Comparison of ENCODE assay signal across 33 cellular contexts in the genomic region with DNA sequence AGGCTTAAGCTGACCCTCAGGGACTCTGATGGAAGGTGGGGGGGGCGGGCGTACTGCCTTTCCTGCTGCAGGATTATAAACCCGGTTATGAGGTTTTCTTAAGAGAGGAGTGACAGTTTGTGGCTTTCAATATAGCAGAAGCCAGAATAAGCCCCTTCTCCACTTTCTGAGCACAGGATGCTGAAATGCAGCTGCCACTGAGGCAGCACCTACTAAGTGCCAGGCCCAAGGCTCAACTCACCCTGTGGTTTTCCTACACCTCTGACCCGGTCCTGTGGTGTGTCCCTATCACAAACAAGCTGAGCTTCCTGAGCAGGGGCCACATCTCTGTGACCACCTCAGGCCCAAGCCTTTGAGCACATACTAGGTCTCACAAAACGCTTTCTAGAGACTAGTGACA.
"Had no signal": no experiment of that assay in that cellular context is flagged by ENCODE, and none has a peak within 500 bp of the region (broad histone marks: within the 10 kb centered on the region; RNA-seq: fewer than 3 reads in every experiment).

No MANE protein-coding gene starts in this region.

- H3K27me3 Mint-ChIP-seq: activated naive CD4-positive, alpha-beta T cell treated with anti-CD3 and anti-CD28 coated beads, Interleukin-2, amount 50 U/mL, for 24 hours; activated naive CD8-positive, alpha-beta T cell treated with anti-CD3 and anti-CD28 coated beads for 36 hours had no signal

- H3K27me3 ChIP-seq: adrenal gland, body of pancreas, breast epithelium, cardiac muscle cell, esophagus muscularis mucosa, gastroesophageal sphincter, heart right ventricle had no signal

- H3K4me1 ChIP-seq: adrenal gland, body of pancreas, breast epithelium, esophagus muscularis mucosa, foreskin keratinocyte, gastroesophageal sphincter, heart right ventricle had no signal

- DNase-seq: activated CD4-positive, alpha-beta memory T cell treated with anti-CD3 and anti-CD28 coated beads for 36 hours; activated CD4-positive, alpha-beta T cell treated with anti-CD3 and anti-CD28 coated beads for 36 hours; activated CD4-positive, alpha-beta T cell treated with anti-CD3 and anti-CD28 coated beads, Interleukin-2, amount 10 ng/mL, durations not matched to agents 24 days and 14 days; activated CD8-positive, alpha-beta memory T cell treated with anti-CD3 and anti-CD28 coated beads, Interleukin-2, amount 10 ng/mL, durations not matched to agents 7 days and 5 days; activated CD8-positive, alpha-beta memory T cell treated with anti-CD3 and anti-CD28 coated beads, Interleukin-2, amount 50 U/mL, for 4 hours; activated CD8-positive, alpha-beta T cell treated with anti-CD3 and anti-CD28 coated beads, Interleukin-2, amount 10 ng/mL, durations not matched to agents 7 days and 5 days; activated effector memory CD4-positive, alpha-beta T cell treated with anti-CD3 and anti-CD28 coated beads, Interleukin-2, amount 50 U/mL, for 16 hours; activated naive CD4-positive, alpha-beta T cell treated with anti-CD3 and anti-CD28 coated beads for 36 hours; activated naive CD8-positive, alpha-beta T cell treated with anti-CD3 and anti-CD28 coated beads for 36 hours; activated naive CD8-positive, alpha-beta T cell treated with anti-CD3 and anti-CD28 coated beads, Interleukin-2, amount 50 U/mL, for 24 hours; activated T-cell treated with anti-CD3 and anti-CD28 coated beads, Interleukin-2, amount 50 U/mL, for 1 hour; activated T-cell treated with anti-CD3 and anti-CD28 coated beads, Interleukin-2, amount 50 U/mL, for 48 hours; adrenal gland; amygdala; aorta; body of pancreas; central memory CD4-positive, alpha-beta T cell; cortex of kidney; dermis blood vessel endothelial cell; effector CD4-positive, alpha-beta T cell; effector memory CD8-positive, alpha-beta T cell; erythroblast; foreskin keratinocyte; heart right ventricle had no signal

- H3K36me3 ChIP-seq: breast epithelium, cardiac muscle cell had no signal

- H3K4me3 Mint-ChIP-seq: activated CD4-positive, alpha-beta memory T cell treated with anti-CD3 and anti-CD28 coated beads for 36 hours; activated CD4-positive, alpha-beta T cell treated with anti-CD3 and anti-CD28 coated beads for 36 hours; activated CD4-positive, alpha-beta T cell treated with anti-CD3 and anti-CD28 coated beads, Interleukin-2, amount 10 ng/mL, durations not matched to agents 24 days and 14 days; activated CD8-positive, alpha-beta memory T cell treated with anti-CD3 and anti-CD28 coated beads, Interleukin-2, amount 10 ng/mL, durations not matched to agents 7 days and 5 days; activated CD8-positive, alpha-beta T cell treated with anti-CD3 and anti-CD28 coated beads, Interleukin-2, amount 10 ng/mL, durations not matched to agents 7 days and 5 days; activated naive CD4-positive, alpha-beta T cell treated with anti-CD3 and anti-CD28 coated beads for 36 hours; activated naive CD4-positive, alpha-beta T cell treated with anti-CD3 and anti-CD28 coated beads, Interleukin-2, amount 50 U/mL, for 24 hours; activated naive CD8-positive, alpha-beta T cell treated with anti-CD3 and anti-CD28 coated beads for 36 hours; activated naive CD8-positive, alpha-beta T cell treated with anti-CD3 and anti-CD28 coated beads, Interleukin-2, amount 50 U/mL, for 24 hours; activated T-helper 1 cell treated with anti-CD3 and anti-CD28 coated beads, Interleukin-12 subunit alpha, Interleukin-12 subunit beta, Interleukin-2, Interleukin-4 antibody, amounts not matched to agents 30 ng/mL and 10 ng/mL and 1 ng/mL, durations not matched to agents 14 hours and 24 hours and 36 hours; effector memory CD8-positive, alpha-beta T cell; WTC11 had no signal

- H3K36me3 Mint-ChIP-seq: activated CD4-positive, alpha-beta memory T cell treated with anti-CD3 and anti-CD28 coated beads for 36 hours; activated CD8-positive, alpha-beta memory T cell treated with anti-CD3 and anti-CD28 coated beads, Interleukin-2, amount 10 ng/mL, durations not matched to agents 7 days and 5 days; activated naive CD4-positive, alpha-beta T cell treated with anti-CD3 and anti-CD28 coated beads, Interleukin-2, amount 50 U/mL, for 24 hours; activated naive CD8-positive, alpha-beta T cell treated with anti-CD3 and anti-CD28 coated beads for 36 hours; WTC11 had no signal

- H3K9me3 ChIP-seq: adrenal gland, body of pancreas, breast epithelium, esophagus muscularis mucosa, gastroesophageal sphincter, heart right ventricle had no signal

- H3K27ac ChIP-seq: adrenal gland, body of pancreas, breast epithelium, cardiac muscle cell, esophagus muscularis mucosa, foreskin keratinocyte, gastroesophageal sphincter, heart right ventricle, VCaP had no signal

- H3K4me3 ChIP-seq: adrenal gland, body of pancreas, breast epithelium, cardiac muscle cell, esophagus muscularis mucosa, gastroesophageal sphincter, heart right ventricle had no signal

- H3K9me3 Mint-ChIP-seq: activated CD4-positive, alpha-beta memory T cell treated with anti-CD3 and anti-CD28 coated beads for 36 hours; activated CD4-positive, alpha-beta T cell treated with anti-CD3 and anti-CD28 coated beads, Interleukin-2, amount 10 ng/mL, durations not matched to agents 24 days and 14 days; activated naive CD4-positive, alpha-beta T cell treated with anti-CD3 and anti-CD28 coated beads for 36 hours; activated naive CD4-positive, alpha-beta T cell treated with anti-CD3 and anti-CD28 coated beads, Interleukin-2, amount 50 U/mL, for 24 hours; activated naive CD8-positive, alpha-beta T cell treated with anti-CD3 and anti-CD28 coated beads for 36 hours; activated naive CD8-positive, alpha-beta T cell treated with anti-CD3 and anti-CD28 coated beads, Interleukin-2, amount 50 U/mL, for 24 hours; activated T-helper 1 cell treated with anti-CD3 and anti-CD28 coated beads, Interleukin-12 subunit alpha, Interleukin-12 subunit beta, Interleukin-2, Interleukin-4 antibody, amounts not matched to agents 30 ng/mL and 10 ng/mL and 1 ng/mL, durations not matched to agents 14 hours and 24 hours and 36 hours; activated T-helper 2 cell treated with anti-CD3 and anti-CD28 coated beads, Interferon-gamma antibody, Interleukin-2, Interleukin-4, amounts not matched to agents 10 μg/mL and 5 μg/mL and 100 μg/mL, durations not matched to agents 14 hours and 24 hours and 36 hours; effector memory CD8-positive, alpha-beta T cell; WTC11 had no signal

- H3K27ac Mint-ChIP-seq: activated CD4-positive, alpha-beta memory T cell treated with anti-CD3 and anti-CD28 coated beads for 36 hours; activated CD4-positive, alpha-beta T cell treated with anti-CD3 and anti-CD28 coated beads for 36 hours; activated CD4-positive, alpha-beta T cell treated with anti-CD3 and anti-CD28 coated beads, Interleukin-2, amount 10 ng/mL, durations not matched to agents 24 days and 14 days; activated CD8-positive, alpha-beta memory T cell treated with anti-CD3 and anti-CD28 coated beads, Interleukin-2, amount 10 ng/mL, durations not matched to agents 7 days and 5 days; activated CD8-positive, alpha-beta T cell treated with anti-CD3 and anti-CD28 coated beads, Interleukin-2, amount 10 ng/mL, durations not matched to agents 7 days and 5 days; activated naive CD4-positive, alpha-beta T cell treated with anti-CD3 and anti-CD28 coated beads for 36 hours; activated naive CD4-positive, alpha-beta T cell treated with anti-CD3 and anti-CD28 coated beads, Interleukin-2, amount 50 U/mL, for 24 hours; activated naive CD8-positive, alpha-beta T cell treated with anti-CD3 and anti-CD28 coated beads for 36 hours; activated naive CD8-positive, alpha-beta T cell treated with anti-CD3 and anti-CD28 coated beads, Interleukin-2, amount 50 U/mL, for 24 hours; activated T-helper 1 cell treated with anti-CD3 and anti-CD28 coated beads, Interleukin-12 subunit alpha, Interleukin-12 subunit beta, Interleukin-2, Interleukin-4 antibody, amounts not matched to agents 30 ng/mL and 10 ng/mL and 1 ng/mL, durations not matched to agents 14 hours and 24 hours and 36 hours; activated T-helper 2 cell treated with anti-CD3 and anti-CD28 coated beads, Interferon-gamma antibody, Interleukin-2, Interleukin-4, amounts not matched to agents 10 μg/mL and 5 μg/mL and 100 μg/mL, durations not matched to agents 14 hours and 24 hours and 36 hours; effector memory CD8-positive, alpha-beta T cell; WTC11 had no signal
